In genomic region chr18:76573325-76574025, GRCh38 we compare ENCODE assay signal across 1 cellular context.
TF ChIP-seq lines count a peak whose summit lies in the region.

No MANE protein-coding gene starts in this region.

TF ChIP-seq in liver, 16 proteins besides CTCF, POLR2A, EP300 and RAD21 (continued from another document):
- TF ChIP-seq REST (IDR thresholded peaks at IDR 0.05) (no peak), FOXA2 (IDR thresholded peaks at IDR 0.05) (peak; percentile 66), EGR1 (IDR thresholded peaks at IDR 0.05; ENCODE audit: low read depth in 2 of 2) (peak in 1 of 2 donors; percentile 16), HNF4G (IDR thresholded peaks at IDR 0.05) (no peak)
